Comparison of ENCODE assay signal across 8 cellular contexts in the genomic region with DNA sequence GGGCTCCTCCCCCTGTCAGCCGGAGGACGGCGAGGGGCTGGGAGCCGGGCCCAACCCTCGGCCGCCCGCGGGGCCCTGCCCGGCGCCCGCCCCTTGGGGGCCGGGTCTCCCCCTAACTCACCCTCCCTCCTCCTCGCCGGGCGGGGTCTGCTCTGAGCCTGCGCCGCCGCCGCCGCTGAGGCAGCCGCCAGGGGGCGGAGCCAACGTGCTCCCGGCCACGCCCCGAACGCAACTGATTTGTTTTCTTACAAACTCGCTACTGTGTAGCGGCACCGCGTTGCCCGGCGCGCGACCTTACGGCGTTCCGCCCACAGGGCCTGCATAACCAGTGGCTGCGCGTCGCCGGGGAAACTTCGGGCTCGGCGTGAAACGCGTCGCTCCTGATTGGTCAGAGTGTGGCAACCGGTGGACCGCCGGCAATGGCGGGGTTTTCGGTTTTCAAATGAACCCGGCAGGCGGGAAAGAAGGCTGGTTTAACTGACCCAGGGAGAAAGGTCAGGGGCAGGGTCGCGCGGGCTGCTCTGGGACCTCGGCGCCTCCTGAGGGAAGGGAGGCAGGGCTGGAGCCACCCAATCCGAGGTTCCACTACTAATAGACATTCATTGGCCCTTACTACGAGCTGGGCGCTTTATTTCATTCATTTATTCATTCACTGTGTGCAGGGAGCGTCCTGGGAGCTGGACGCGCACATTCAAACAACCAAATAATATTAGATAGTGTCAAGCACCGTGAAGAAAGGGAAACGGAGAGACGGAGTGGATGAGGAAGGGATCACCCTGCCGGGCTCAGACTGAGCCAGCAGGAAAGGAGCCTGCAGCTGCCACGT. TPM values are rescaled to one million over a fixed set of nuclear protein-coding genes. Genes with fewer than 3 reads are reported as not detected.
DNase-seq lines count a peak whose midpoint lies in the region; FAIRE-seq and TF ChIP-seq lines count a peak whose summit lies in the region.

A gene (minus strand): TSS at position 154 of the 826 bp plus-strand sequence. CDS start 326 bp downstream, outside the sequence.

- peak within 1 kb of the TSS; percentile 90 to 100 for H3K4me3 ChIP-seq in neutrophil (ENCODE audit: low read depth in 1 of 2, low read length in 1 of 2)

- no peaks in the 10 kb centered on the region for H3K27me3 ChIP-seq in neutrophil

- FAIRE-seq in frontal cortex (lab: Jason Lieb, UNC) = peak; percentile 82

- H3K9me3 ChIP-seq in neutrophil = no peaks in the 10 kb centered on the region

- peak within 1 kb of the TSS; percentile 94 for H3K27ac ChIP-seq in neutrophil

- in situ Hi-C loops in SK-MEL-5 (cut with HindIII; ENCODE audit: low pct_unique_long_range_greater_than_20kb, low sequenced_read_pairs) = no loop called here

- POLR2A ChIA-PET in HEK293T (lab: Yijun Ruan, JAX) = interaction anchor here (0.6 to 3.8 kb wide), 9 partner anchors 16 to 267 kb away, joined by 3 to 20 read pairs (median 4); a partner anchor contains a TSS

- CTCF ChIA-PET in HEK293T (lab: Yijun Ruan, JAX) = interaction anchor here (0.6 to 1.6 kb wide), 7 partner anchors 12 to 108 kb away, joined by 3 to 4 read pairs (median 3); no protein-coding TSS in a partner anchor

- peaks cover 16% of the 10 kb centered on the region for H3K36me3 ChIP-seq in neutrophil

- DNase-seq in GM03348 (ENCODE audit: low spot score) = peak; percentile 98
- DNase-seq in HEK293T (ENCODE audit: extremely low spot score) = peak; percentile 83
- DNase-seq in MV-4-11 (lab: John Stamatoyannopoulos, UW) = peak; percentile 100
- peak; percentile 97 for DNase-seq in SK-MEL-5 (ENCODE audit: low read depth, low spot score)
- DNase-seq in activated naive CD4-positive, alpha-beta T cell treated with Interleukin-2 at 50 U/mL for 16 hours = peak; percentile 100
- DNase-seq in frontal cortex (ENCODE audit: low spot score in 2 of 2) = peak; percentile 91 to 94
- peak; percentile 99 for DNase-seq in superior temporal gyrus (ENCODE audit: extremely low spot score)

- peak; percentile 78 for TF ChIP-seq CTCF in neutrophil (IDR thresholded peaks at IDR 0.05)

- peaks cover 40 to 43% of the 10 kb centered on the region in 2 experiments for H3K4me1 ChIP-seq in neutrophil (ENCODE audit: control insufficient read depth in 1 of 2, insufficient read depth in 1 of 2, low read depth in 1 of 2, low read length in 1 of 2)

TF ChIP-seq in HEK293T, 16 proteins besides CTCF, POLR2A, EP300 and RAD21:
- peak; percentile 93 for TF ChIP-seq L3MBTL2 (conservative IDR thresholded peaks at IDR 0.05)
- 0 out of 2 replicates have a peak, but pooled peaks have one; percentile 11 for TF ChIP-seq HDGF (IDR thresholded peaks at IDR 0.05; ENCODE audit: borderline replicate concordance)
- no peak for TF ChIP-seq FOXA1 (IDR thresholded peaks at IDR 0.05)
- TF ChIP-seq FOXM1 (IDR thresholded peaks at IDR 0.05; ENCODE audit: borderline replicate concordance) = peak; percentile 93; the same call in 1 of the 2 replicates
TF ChIP-seq in HEK293T: peak in this region for 3.

RNA-seq across cellular contexts. Expression of the gene that starts here (rescaled TPM):
- 2.3 and 2.9 TPM in 2 replicates for total RNA-seq in SK-MEL-5 (2014; rRNA removed; shearing (Covaris generic))
- 8.6 and 10.3 TPM in 2 replicates for polyA plus RNA-seq in SK-MEL-5 (2015; cell fraction: cytosol; rRNA removed)
- polyA plus RNA-seq in SK-MEL-5 (2015; cell fraction: nucleus; rRNA removed) = 2.8 and 3.7 TPM in 2 replicates
- 73.0 TPM for total RNA-seq in frontal cortex

Comparison
In these comparisons a context has a peak if more than half of its experiments do, and no peak if none do; other contexts are left out.
1. Peak in every context shown above with its lines: DNase-seq, H3K4me3 ChIP-seq and H3K27ac ChIP-seq.
2. RNA of the gene that starts here (total RNA-seq): 73.0 TPM in frontal cortex (single experiment); 2.3 to 2.9 TPM in SK-MEL-5; every median in the first group is over 10 times any median in the second.